Comparison of ENCODE assay signal across 40 cellular contexts in genomic region chr1:205992218-205992882, GRCh38. TPM values are rescaled to one million over a fixed set of nuclear protein-coding genes. Genes with fewer than 3 reads are reported as not detected.
"Had no signal": no experiment of that assay in that cellular context is flagged by ENCODE, and none has a peak within 500 bp of the region (broad histone marks: within the 10 kb centered on the region; RNA-seq: fewer than 3 reads in every experiment).

No MANE protein-coding gene starts in this region.

- H3K27ac Mint-ChIP-seq: activated B cell treated with CpG ODN at 0.5 μM for 24 hours; activated CD4-positive, alpha-beta memory T cell treated with anti-CD3 and anti-CD28 coated beads for 36 hours; activated CD4-positive, alpha-beta T cell treated with anti-CD3 and anti-CD28 coated beads, Interleukin-2, amount 10 ng/mL, durations not matched to agents 24 days and 14 days; activated CD8-positive, alpha-beta T cell treated with anti-CD3 and anti-CD28 coated beads for 36 hours; activated naive CD4-positive, alpha-beta T cell treated with anti-CD3 and anti-CD28 coated beads, Interleukin-2, amount 50 U/mL, for 72 hours; activated naive CD8-positive, alpha-beta T cell treated with anti-CD3 and anti-CD28 coated beads for 36 hours; activated T-cell treated with anti-CD3 and anti-CD28 coated beads, Interleukin-2, amount 50 U/mL, for 72 hours; activated T-helper 1 cell treated with anti-CD3 and anti-CD28 coated beads, Interleukin-12 subunit alpha, Interleukin-12 subunit beta, Interleukin-2, Interleukin-4 antibody, amounts not matched to agents 30 ng/mL and 10 ng/mL and 1 ng/mL, durations not matched to agents 14 hours and 24 hours and 36 hours; activated T-helper 17 cell treated with anti-CD3 and anti-CD28 coated beads, Interleukin-2, amount 50 U/mL, for 72 hours; T-helper 1 cell treated with Interleukin-12 subunit alpha and Interleukin-12 subunit beta and Interleukin-4 antibody, amounts not matched to agents 30 μg/mL and 1 μg/mL, for 36 hours; T-helper 2 cell treated with Interferon-gamma antibody and Interleukin-4, amounts not matched to agents 5 μg/mL and 100 μg/mL, for 36 hours had no signal

- H3K27me3 ChIP-seq: adrenal gland, body of pancreas, brain microvascular endothelial cell, breast epithelium had no signal

- FAIRE-seq: astrocyte, TTC549 had no signal

- H3K4me3 Mint-ChIP-seq: activated B cell treated with CpG ODN at 0.5 μM for 24 hours; activated CD4-positive, alpha-beta memory T cell treated with anti-CD3 and anti-CD28 coated beads for 36 hours; activated CD4-positive, alpha-beta T cell treated with anti-CD3 and anti-CD28 coated beads, Interleukin-2, amount 10 ng/mL, durations not matched to agents 24 days and 14 days; activated CD8-positive, alpha-beta T cell treated with anti-CD3 and anti-CD28 coated beads for 36 hours; activated naive CD8-positive, alpha-beta T cell treated with anti-CD3 and anti-CD28 coated beads for 36 hours; activated T-cell treated with anti-CD3 and anti-CD28 coated beads, Interleukin-2, amount 50 U/mL, for 4 hours; activated T-cell treated with anti-CD3 and anti-CD28 coated beads, Interleukin-2, amount 50 U/mL, for 72 hours; activated T-helper 1 cell treated with anti-CD3 and anti-CD28 coated beads, Interleukin-12 subunit alpha, Interleukin-12 subunit beta, Interleukin-2, Interleukin-4 antibody, amounts not matched to agents 30 ng/mL and 10 ng/mL and 1 ng/mL, durations not matched to agents 14 hours and 24 hours and 36 hours; activated T-helper 17 cell treated with anti-CD3 and anti-CD28 coated beads, Interleukin-2, amount 50 U/mL, for 72 hours; central memory CD8-positive, alpha-beta T cell; T-helper 1 cell treated with Interleukin-12 subunit alpha and Interleukin-12 subunit beta and Interleukin-4 antibody, amounts not matched to agents 30 μg/mL and 1 μg/mL, for 36 hours; T-helper 2 cell treated with Interferon-gamma antibody and Interleukin-4, amounts not matched to agents 5 μg/mL and 100 μg/mL, for 36 hours had no signal

- H3K27ac ChIP-seq: adrenal gland, body of pancreas, brain microvascular endothelial cell, breast epithelium, VCaP had no signal

- H3K4me3 ChIP-seq: adrenal gland, body of pancreas, breast epithelium had no signal

- H3K9me3 Mint-ChIP-seq: activated CD4-positive, alpha-beta memory T cell treated with anti-CD3 and anti-CD28 coated beads for 36 hours; activated CD4-positive, alpha-beta T cell treated with anti-CD3 and anti-CD28 coated beads, Interleukin-2, amount 10 ng/mL, durations not matched to agents 24 days and 14 days; activated CD8-positive, alpha-beta T cell treated with anti-CD3 and anti-CD28 coated beads for 36 hours; activated naive CD4-positive, alpha-beta T cell treated with anti-CD3 and anti-CD28 coated beads, Interleukin-2, amount 50 U/mL, for 72 hours; activated naive CD8-positive, alpha-beta T cell treated with anti-CD3 and anti-CD28 coated beads for 36 hours; activated T-cell treated with anti-CD3 and anti-CD28 coated beads, Interleukin-2, amount 50 U/mL, for 4 hours; activated T-cell treated with anti-CD3 and anti-CD28 coated beads, Interleukin-2, amount 50 U/mL, for 72 hours; activated T-helper 1 cell treated with anti-CD3 and anti-CD28 coated beads, Interleukin-12 subunit alpha, Interleukin-12 subunit beta, Interleukin-2, Interleukin-4 antibody, amounts not matched to agents 30 ng/mL and 10 ng/mL and 1 ng/mL, durations not matched to agents 14 hours and 24 hours and 36 hours; activated T-helper 17 cell treated with anti-CD3 and anti-CD28 coated beads, Interleukin-2, amount 50 U/mL, for 72 hours; central memory CD8-positive, alpha-beta T cell; T-helper 1 cell treated with Interleukin-12 subunit alpha and Interleukin-12 subunit beta and Interleukin-4 antibody, amounts not matched to agents 30 μg/mL and 1 μg/mL, for 36 hours; T-helper 2 cell treated with Interferon-gamma antibody and Interleukin-4, amounts not matched to agents 5 μg/mL and 100 μg/mL, for 36 hours had no signal

- DNase-seq: activated B cell treated with CpG ODN at 0.5 μM for 24 hours; activated CD4-positive, alpha-beta memory T cell treated with anti-CD3 and anti-CD28 coated beads for 36 hours; activated CD4-positive, alpha-beta T cell treated with anti-CD3 and anti-CD28 coated beads for 4 hours; activated CD4-positive, alpha-beta T cell treated with anti-CD3 and anti-CD28 coated beads, Interleukin-2, amount 10 ng/mL, durations not matched to agents 24 days and 14 days; activated CD4-positive, alpha-beta T cell treated with anti-CD3 and anti-CD28 coated beads, Interleukin-2, amount 50 U/mL, for 1 hour; activated CD4-positive, alpha-beta T cell treated with anti-CD3 and anti-CD28 coated beads, Interleukin-2, amount 50 U/mL, for 4 hours; activated CD4-positive, CD25-positive, alpha-beta regulatory T cell treated with anti-CD3 and anti-CD28 coated beads, Interleukin-2, amount 50 U/mL, for 72 hours; activated CD8-positive, alpha-beta memory T cell treated with anti-CD3 and anti-CD28 coated beads, Interleukin-2, amount 50 U/mL, for 4 hours; activated CD8-positive, alpha-beta T cell treated with anti-CD3 and anti-CD28 coated beads for 36 hours; activated effector memory CD4-positive, alpha-beta T cell treated with anti-CD3 and anti-CD28 coated beads, Interleukin-2, amount 50 U/mL, for 16 hours; activated gamma-delta T cell treated with Interleukin-2 at 50 U/mL for 16 hours; activated naive CD4-positive, alpha-beta T cell treated with anti-CD3 and anti-CD28 coated beads, Interleukin-2, amount 50 U/mL, for 16 hours; activated naive CD4-positive, alpha-beta T cell treated with Interleukin-2 at 50 U/mL for 16 hours; activated naive CD8-positive, alpha-beta T cell treated with anti-CD3 and anti-CD28 coated beads for 36 hours; activated T-cell treated with anti-CD3 and anti-CD28 coated beads for 4 hours; activated T-cell treated with anti-CD3 and anti-CD28 coated beads, Interleukin-2, amount 50 U/mL, for 1 hour; activated T-cell treated with anti-CD3 and anti-CD28 coated beads, Interleukin-2, amount 50 U/mL, for 4 hours; activated T-cell treated with anti-CD3 and anti-CD28 coated beads, Interleukin-2, amount 50 U/mL, for 72 hours; amniotic stem cell; aorta; body of pancreas; brain microvascular endothelial cell; caudate nucleus; cerebellar nuclear complex; T-helper 1 cell; T-helper 2 cell; T-helper 9 cell had no signal

- ATAC-seq: activated CD8-positive, alpha-beta T cell treated with anti-CD3 and anti-CD28 coated beads for 36 hours; activated naive CD4-positive, alpha-beta T cell treated with anti-CD3 and anti-CD28 coated beads, Interleukin-2, amount 50 U/mL, for 72 hours; activated T-cell treated with anti-CD3 and anti-CD28 coated beads, Interleukin-2, amount 50 U/mL, for 4 hours; activated T-cell treated with anti-CD3 and anti-CD28 coated beads, Interleukin-2, amount 50 U/mL, for 72 hours; activated T-helper 17 cell treated with anti-CD3 and anti-CD28 coated beads, Interleukin-2, amount 50 U/mL, for 72 hours; body of pancreas had no signal

- H3K9me3 ChIP-seq: adrenal gland, body of pancreas, breast epithelium had no signal

- H3K36me3 ChIP-seq: adrenal gland, brain microvascular endothelial cell, breast epithelium had no signal

- H3K36me3 Mint-ChIP-seq: activated CD4-positive, alpha-beta memory T cell treated with anti-CD3 and anti-CD28 coated beads for 36 hours; activated naive CD4-positive, alpha-beta T cell treated with anti-CD3 and anti-CD28 coated beads, Interleukin-2, amount 50 U/mL, for 72 hours; activated naive CD8-positive, alpha-beta T cell treated with anti-CD3 and anti-CD28 coated beads for 36 hours had no signal

- H3K4me1 Mint-ChIP-seq: activated CD4-positive, alpha-beta T cell treated with anti-CD3 and anti-CD28 coated beads, Interleukin-2, amount 10 ng/mL, durations not matched to agents 24 days and 14 days; activated naive CD8-positive, alpha-beta T cell treated with anti-CD3 and anti-CD28 coated beads for 36 hours; activated T-helper 17 cell treated with anti-CD3 and anti-CD28 coated beads, Interleukin-2, amount 50 U/mL, for 72 hours; central memory CD8-positive, alpha-beta T cell had no signal

- H3K4me1 ChIP-seq: adrenal gland, breast epithelium had no signal

RNA-seq across cellular contexts. Expression of gene RAB7B, which starts 10.8 kb away (rescaled TPM):
- total RNA-seq: activated B cell treated with CpG ODN at 0.5 μM for 24 hours; activated CD4-positive, alpha-beta memory T cell treated with anti-CD3 and anti-CD28 coated beads for 36 hours; activated CD4-positive, alpha-beta T cell treated with anti-CD3 and anti-CD28 coated beads, Interleukin-2, amount 10 ng/mL, durations not matched to agents 24 days and 14 days; activated CD8-positive, alpha-beta memory T cell treated with anti-CD3 and anti-CD28 coated beads for 36 hours; activated CD8-positive, alpha-beta T cell treated with anti-CD3 and anti-CD28 coated beads for 36 hours; activated naive CD4-positive, alpha-beta T cell treated with anti-CD3 and anti-CD28 coated beads, Interleukin-2, amount 50 U/mL, for 72 hours; activated naive CD8-positive, alpha-beta T cell treated with anti-CD3 and anti-CD28 coated beads for 36 hours; activated T-cell treated with anti-CD3 and anti-CD28 coated beads, Interleukin-2, amount 50 U/mL, for 72 hours; activated T-helper 1 cell treated with anti-CD3 and anti-CD28 coated beads, Interleukin-12 subunit alpha, Interleukin-12 subunit beta, Interleukin-2, Interleukin-4 antibody, amounts not matched to agents 30 ng/mL and 10 ng/mL and 1 ng/mL, durations not matched to agents 14 hours and 24 hours and 36 hours; activated T-helper 17 cell treated with anti-CD3 and anti-CD28 coated beads, Interleukin-2, amount 50 U/mL, for 72 hours had no signal

RNA-seq across cellular contexts. Expression of gene CTSE, which starts 31.3 kb away (rescaled TPM):
- total RNA-seq: activated B cell treated with CpG ODN at 0.5 μM for 24 hours; activated CD4-positive, alpha-beta memory T cell treated with anti-CD3 and anti-CD28 coated beads for 36 hours; activated CD4-positive, alpha-beta T cell treated with anti-CD3 and anti-CD28 coated beads, Interleukin-2, amount 10 ng/mL, durations not matched to agents 24 days and 14 days; activated CD8-positive, alpha-beta memory T cell treated with anti-CD3 and anti-CD28 coated beads for 36 hours; activated CD8-positive, alpha-beta T cell treated with anti-CD3 and anti-CD28 coated beads for 36 hours; activated naive CD4-positive, alpha-beta T cell treated with anti-CD3 and anti-CD28 coated beads, Interleukin-2, amount 50 U/mL, for 72 hours; activated naive CD8-positive, alpha-beta T cell treated with anti-CD3 and anti-CD28 coated beads for 36 hours; activated T-cell treated with anti-CD3 and anti-CD28 coated beads, Interleukin-2, amount 50 U/mL, for 72 hours; activated T-helper 1 cell treated with anti-CD3 and anti-CD28 coated beads, Interleukin-12 subunit alpha, Interleukin-12 subunit beta, Interleukin-2, Interleukin-4 antibody, amounts not matched to agents 30 ng/mL and 10 ng/mL and 1 ng/mL, durations not matched to agents 14 hours and 24 hours and 36 hours; activated T-helper 17 cell treated with anti-CD3 and anti-CD28 coated beads, Interleukin-2, amount 50 U/mL, for 72 hours; adrenal gland; astrocyte; chondrocyte had no signal

RNA-seq across cellular contexts. Expression of gene SLC26A9, which starts 49.1 kb away (rescaled TPM):
- total RNA-seq: activated B cell treated with CpG ODN at 0.5 μM for 24 hours; activated CD4-positive, alpha-beta memory T cell treated with anti-CD3 and anti-CD28 coated beads for 36 hours; activated CD4-positive, alpha-beta T cell treated with anti-CD3 and anti-CD28 coated beads, Interleukin-2, amount 10 ng/mL, durations not matched to agents 24 days and 14 days; activated CD8-positive, alpha-beta memory T cell treated with anti-CD3 and anti-CD28 coated beads for 36 hours; activated CD8-positive, alpha-beta T cell treated with anti-CD3 and anti-CD28 coated beads for 36 hours; activated naive CD4-positive, alpha-beta T cell treated with anti-CD3 and anti-CD28 coated beads, Interleukin-2, amount 50 U/mL, for 72 hours; activated naive CD8-positive, alpha-beta T cell treated with anti-CD3 and anti-CD28 coated beads for 36 hours; activated T-cell treated with anti-CD3 and anti-CD28 coated beads, Interleukin-2, amount 50 U/mL, for 4 hours; activated T-cell treated with anti-CD3 and anti-CD28 coated beads, Interleukin-2, amount 50 U/mL, for 72 hours; activated T-helper 1 cell treated with anti-CD3 and anti-CD28 coated beads, Interleukin-12 subunit alpha, Interleukin-12 subunit beta, Interleukin-2, Interleukin-4 antibody, amounts not matched to agents 30 ng/mL and 10 ng/mL and 1 ng/mL, durations not matched to agents 14 hours and 24 hours and 36 hours; activated T-helper 17 cell treated with anti-CD3 and anti-CD28 coated beads, Interleukin-2, amount 50 U/mL, for 72 hours; astrocyte; breast epithelium; chondrocyte had no signal
